In genomic region chr2:126482582-126483464, GRCh38 we compare ENCODE assay signal across 8 cellular contexts.
DNase-seq lines count a peak whose midpoint lies in the region; ATAC-seq lines count a peak whose summit lies in the region.

No MANE protein-coding gene starts in this region.

- peak; percentile 12 for DNase-seq in ELF-1 (ENCODE audit: low read depth, low spot score)
- peak; percentile 40 for DNase-seq in NCI-H2227 (lab: John Stamatoyannopoulos, UW; ENCODE audit: unreplicated experiment)
- DNase-seq in iPS-NIHi7 (ENCODE audit: extremely low spot score) = peak; percentile 37
- no peak for DNase-seq in DMS79 (lab: John Stamatoyannopoulos, UW)
- no peak for DNase-seq in SW480 (ENCODE audit: low spot score)

- ATAC-seq in GM18909 (IDR thresholded peaks at IDR 0.05; ENCODE audit: poor library complexity, unreplicated experiment) = peak; percentile 65
- no peak for ATAC-seq in GM18519 (IDR thresholded peaks at IDR 0.05; ENCODE audit: low FRiP score, unreplicated experiment)
- no peak for ATAC-seq in GM19455 (IDR thresholded peaks at IDR 0.05; ENCODE audit: unreplicated experiment)

Comparison
In these comparisons a context has a peak if more than half of its experiments do, and no peak if none do; other contexts are left out.
1. DNase-seq: peak in ELF-1 (single experiment), NCI-H2227 (single experiment) and iPS-NIHi7 (single experiment); none in DMS79 (single experiment) and SW480 (single experiment).